In genomic region chr12:131832393-131833231, GRCh38 we compare ENCODE assay signal across 8 cellular contexts. TPM values are rescaled to one million over a fixed set of nuclear protein-coding genes. Genes with fewer than 3 reads are reported as not detected.
DNase-seq lines count a peak whose midpoint lies in the region; ATAC-seq and TF ChIP-seq lines count a peak whose summit lies in the region.

No MANE protein-coding gene starts in this region.

- CTCF ChIA-PET in WTC11 (lab: Charles Lee) = no interaction called here
- CTCF ChIA-PET in activated CD4-positive, alpha-beta memory T cell treated with anti-CD3 and anti-CD28 coated beads, Interleukin-2, amount 10 ng/mL, durations not matched to agents 7 days and 5 days (lab: Charles Lee) = no interaction called here

- TF ChIP-seq CTCF in WTC11 (IDR thresholded peaks at IDR 0.05) = no peak
- TF ChIP-seq CTCF in spleen (IDR thresholded peaks at IDR 0.05 in 8 of 11, conservative IDR thresholded peaks at IDR 0.05 in 3 of 11) = no peak

- H3K36me3 Mint-ChIP-seq in WTC11 = no peaks in the 10 kb centered on the region
- H3K36me3 Mint-ChIP-seq in activated CD4-positive, alpha-beta memory T cell treated with anti-CD3 and anti-CD28 coated beads, Interleukin-2, amount 10 ng/mL, durations not matched to agents 7 days and 5 days (ENCODE audit: low read depth) = no peaks in the 10 kb centered on the region

- H3K27ac Mint-ChIP-seq in WTC11 = no peak overlapping the region
- no peak overlapping the region for H3K27ac Mint-ChIP-seq in activated CD4-positive, alpha-beta memory T cell treated with anti-CD3 and anti-CD28 coated beads, Interleukin-2, amount 10 ng/mL, durations not matched to agents 7 days and 5 days

- POLR2A ChIA-PET in WTC11 (lab: Charles Lee) = no interaction called here
- POLR2A ChIA-PET in activated CD4-positive, alpha-beta memory T cell treated with anti-CD3 and anti-CD28 coated beads, Interleukin-2, amount 10 ng/mL, durations not matched to agents 7 days and 5 days (lab: Charles Lee) = no interaction called here

- H3K9me3 ChIP-seq in spleen = no peaks in the 10 kb centered on the region

- intact Hi-C loops in Right ventricle myocardium superior (cut with DNase I) (loop anchor here (10.0 kb wide), 1 partner anchor 112 kb away; the partner anchor contains the start of gene EP400), cardiac septum (cut with DNase I) (loop anchor here (10.0 kb wide), 1 partner anchor 228 kb away; no protein-coding TSS in a partner anchor), spleen (cut with DNase I; ENCODE audit: low total_unique reads) (no loop called here)

- no peaks in the 10 kb centered on the region for H3K9me3 Mint-ChIP-seq in WTC11
- H3K9me3 Mint-ChIP-seq in activated CD4-positive, alpha-beta memory T cell treated with anti-CD3 and anti-CD28 coated beads, Interleukin-2, amount 10 ng/mL, durations not matched to agents 7 days and 5 days = no peaks in the 10 kb centered on the region

- 0 out of 2 replicates have a peak overlapping the region, but pooled peaks have one; percentile 1 for H3K4me3 Mint-ChIP-seq in WTC11
- H3K4me3 Mint-ChIP-seq in activated CD4-positive, alpha-beta memory T cell treated with anti-CD3 and anti-CD28 coated beads, Interleukin-2, amount 10 ng/mL, durations not matched to agents 7 days and 5 days = no peak overlapping the region

- no peak for TF ChIP-seq POLR2A in spleen (IDR thresholded peaks at IDR 0.05)

- H3K4me1 ChIP-seq in spleen = peaks cover 23 to 48% (median 40%) of the 10 kb centered on the region in 6 donors

- H3K36me3 ChIP-seq in spleen = no peaks in the 10 kb centered on the region

- peak; percentile 73 for DNase-seq in Right ventricle myocardium superior
- no peak for DNase-seq in cardiac septum (ENCODE audit: low spot score)
- no peak for DNase-seq in WTC11 (ENCODE audit: low spot score)
- DNase-seq in islet precursor cell = peak; percentile 59
- DNase-seq in activated CD4-positive, alpha-beta memory T cell treated with anti-CD3 and anti-CD28 coated beads, Interleukin-2, amount 10 ng/mL, durations not matched to agents 7 days and 5 days = no peak
- no peak for DNase-seq in spleen
- no peak for DNase-seq in stimulated activated naive CD4-positive, alpha-beta T cell (lab: John Stamatoyannopoulos, UW)

- H3K27me3 Mint-ChIP-seq in WTC11 (ENCODE audit: low read depth) = peaks cover 14% of the 10 kb centered on the region
- peaks cover 22% of the 10 kb centered on the region for H3K27me3 Mint-ChIP-seq in activated CD4-positive, alpha-beta memory T cell treated with anti-CD3 and anti-CD28 coated beads, Interleukin-2, amount 10 ng/mL, durations not matched to agents 7 days and 5 days

- peaks cover 0 to 84% (median 31%) of the 10 kb centered on the region in 7 donors for H3K27me3 ChIP-seq in spleen (replicated peaks in 1 of 7)

- peak overlapping the region in 2 of 8 donors; percentile 7 to 33 for H3K4me3 ChIP-seq in spleen

- WGBS in spleen, 5 donors = 59 to 67% (median 63%) methylated on average over 19 to 29 of the region's 29 CpGs

- no peak for ATAC-seq in Right ventricle myocardium superior (ENCODE audit: poor library complexity)
- ATAC-seq in WTC11 = no peak
- no peak for ATAC-seq in HG03521 (IDR thresholded peaks at IDR 0.05; ENCODE audit: unreplicated experiment)

- H3K27ac ChIP-seq in spleen = no peak overlapping the region

- H3K4me1 Mint-ChIP-seq in WTC11 = peaks cover 19% of the 10 kb centered on the region
- peaks cover 11% of the 10 kb centered on the region for H3K4me1 Mint-ChIP-seq in activated CD4-positive, alpha-beta memory T cell treated with anti-CD3 and anti-CD28 coated beads, Interleukin-2, amount 10 ng/mL, durations not matched to agents 7 days and 5 days

TF ChIP-seq in WTC11, 78 proteins besides CTCF, POLR2A, EP300 and RAD21:
- TF ChIP-seq ZNF121 (CRISPR knock-in tag; IDR thresholded peaks at IDR 0.05) = 0 out of 2 replicates have a peak, but pooled peaks have one; percentile 35
- TF ChIP-seq, protein P1, sequence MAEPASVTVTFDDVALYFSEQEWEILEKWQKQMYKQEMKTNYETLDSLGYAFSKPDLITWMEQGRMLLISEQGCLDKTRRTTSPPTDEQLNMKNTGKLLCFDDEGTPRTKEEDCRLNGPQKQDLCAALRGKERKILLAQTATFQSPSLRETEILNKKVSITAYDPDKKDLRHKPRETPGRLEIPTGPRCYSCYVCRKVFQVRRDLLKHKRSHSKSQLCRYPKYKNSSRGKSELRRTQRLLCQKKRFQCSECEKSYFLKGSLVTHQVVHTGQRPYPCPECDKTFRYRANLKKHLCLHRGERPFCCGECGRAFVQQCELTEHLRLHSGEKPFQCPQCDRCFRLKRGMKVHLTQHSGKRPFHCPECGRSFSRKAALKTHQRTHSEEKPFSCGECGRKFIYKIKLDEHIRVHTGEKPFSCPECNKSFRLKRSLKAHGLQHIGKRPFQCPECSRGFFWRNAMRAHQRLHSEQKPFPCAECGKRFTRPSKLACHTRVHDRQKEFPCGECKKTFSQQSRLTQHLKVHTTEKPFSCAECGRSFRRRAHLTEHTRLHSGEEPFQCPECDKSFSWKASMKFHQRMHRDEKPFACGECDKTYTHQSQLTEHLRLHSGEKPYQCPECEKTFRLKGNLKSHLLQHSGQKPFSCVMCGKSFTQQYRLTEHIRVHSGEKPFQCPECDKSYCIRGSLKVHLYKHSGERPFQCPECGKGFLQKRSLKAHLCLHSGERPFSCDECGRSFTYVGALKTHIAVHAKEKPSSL (CRISPR knock-in tag; conservative IDR thresholded peaks at IDR 0.05) = no peak
- TF ChIP-seq, protein P2, sequence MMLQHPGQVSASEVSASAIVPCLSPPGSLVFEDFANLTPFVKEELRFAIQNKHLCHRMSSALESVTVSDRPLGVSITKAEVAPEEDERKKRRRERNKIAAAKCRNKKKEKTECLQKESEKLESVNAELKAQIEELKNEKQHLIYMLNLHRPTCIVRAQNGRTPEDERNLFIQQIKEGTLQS (CRISPR knock-in tag; conservative IDR thresholded peaks at IDR 0.05) = no peak
- TF ChIP-seq ATF6 (CRISPR knock-in tag; IDR thresholded peaks at IDR 0.05) = no peak
- TF ChIP-seq, protein P3, sequence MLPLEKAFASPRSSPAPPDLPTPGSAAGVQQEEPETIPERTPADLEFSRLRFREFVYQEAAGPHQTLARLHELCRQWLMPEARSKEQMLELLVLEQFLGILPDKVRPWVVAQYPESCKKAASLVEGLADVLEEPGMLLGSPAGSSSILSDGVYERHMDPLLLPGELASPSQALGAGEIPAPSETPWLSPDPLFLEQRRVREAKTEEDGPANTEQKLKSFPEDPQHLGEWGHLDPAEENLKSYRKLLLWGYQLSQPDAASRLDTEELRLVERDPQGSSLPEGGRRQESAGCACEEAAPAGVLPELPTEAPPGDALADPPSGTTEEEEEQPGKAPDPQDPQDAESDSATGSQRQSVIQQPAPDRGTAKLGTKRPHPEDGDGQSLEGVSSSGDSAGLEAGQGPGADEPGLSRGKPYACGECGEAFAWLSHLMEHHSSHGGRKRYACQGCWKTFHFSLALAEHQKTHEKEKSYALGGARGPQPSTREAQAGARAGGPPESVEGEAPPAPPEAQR (CRISPR knock-in tag; IDR thresholded peaks at IDR 0.05) = no peak
- TF ChIP-seq FOXK1 (CRISPR knock-in tag; IDR thresholded peaks at IDR 0.05) = no peak
- TF ChIP-seq ZNF671 (CRISPR knock-in tag; IDR thresholded peaks at IDR 0.05) = no peak
- TF ChIP-seq PRDM15 (CRISPR knock-in tag; IDR thresholded peaks at IDR 0.05) = no peak
TF ChIP-seq in WTC11: peak in this region for 1.

RNA-seq across cellular contexts. Expression of gene MMP17, which starts 4.4 kb away (rescaled TPM):
- total RNA-seq in Right ventricle myocardium superior (1.3 TPM), cardiac septum (0.78 TPM), WTC11 (2021) (58.8 to 67.1 TPM (median 62.1 TPM) in 3 replicates), spleen (1 to 10 TPM; 1.4 to 4.7 (median 3.2) TPM)
- total RNA-seq in activated CD4-positive, alpha-beta memory T cell treated with anti-CD3 and anti-CD28 coated beads, Interleukin-2, amount 10 ng/mL, durations not matched to agents 7 days and 5 days = 1 to 10 TPM in 1 of 2 experiments, under 1 TPM in 1; 0.48 to 1.1 TPM
- 1 to 10 TPM; 2.7 to 8.4 (median 4.3) TPM for polyA plus RNA-seq in spleen

Comparison
In these comparisons a context has a peak if more than half of its experiments do, and no peak if none do; other contexts are left out.
1. DNase-seq: peak in Right ventricle myocardium superior (single experiment) and islet precursor cell (single experiment); none in cardiac septum (single experiment), WTC11 (single experiment), activated CD4-positive, alpha-beta memory T cell treated with anti-CD3 and anti-CD28 coated beads, Interleukin-2, amount 10 ng/mL, durations not matched to agents 7 days and 5 days (single experiment), spleen (single experiment) and stimulated activated naive CD4-positive, alpha-beta T cell (0 of 6).
2. RNA of gene MMP17, which starts 4.4 kb away (total RNA-seq): 58.8 to 67.1 TPM in WTC11; 1.4 to 4.7 TPM in spleen, 1.3 TPM in Right ventricle myocardium superior (single experiment), 0.48 to 1.1 TPM in activated CD4-positive, alpha-beta memory T cell treated with anti-CD3 and anti-CD28 coated beads, Interleukin-2, amount 10 ng/mL, durations not matched to agents 7 days and 5 days and 0.78 TPM in cardiac septum (single experiment); every median in the first group is over 10 times any median in the second.